18 cellular contexts compared by ENCODE assay signal in genomic region chr2:100744589-100744988, GRCh38.
DNase-seq lines count a peak whose midpoint lies in the region; ATAC-seq, FAIRE-seq and TF ChIP-seq lines count a peak whose summit lies in the region.
"Had no signal": no experiment of that assay in that cellular context is flagged by ENCODE, and none has a peak within 500 bp of the region (broad histone marks: within the 10 kb centered on the region; RNA-seq: fewer than 3 reads in every experiment).

No MANE protein-coding gene starts in this region.

- no peaks in the 10 kb centered on the region for H3K36me3 ChIP-seq in Panc1 (ENCODE audit: control insufficient read depth, insufficient read depth, low read length)
- H3K36me3 ChIP-seq in mucosa of stomach (ENCODE audit: control insufficient read depth, insufficient read depth, low read length), result no peaks in the 10 kb centered on the region
- H3K36me3 ChIP-seq: BLaER1 had no signal

- H3K9ac ChIP-seq in mucosa of stomach (ENCODE audit: low read length), result peak overlapping the region; percentile 8
- H3K9ac ChIP-seq: BLaER1 had no signal

- H3K27me3 ChIP-seq in Panc1 (ENCODE audit: control insufficient read depth, insufficient read depth, low read length) (no peaks in the 10 kb centered on the region), mucosa of stomach (ENCODE audit: control insufficient read depth, insufficient read depth, low read length) (no peaks in the 10 kb centered on the region)
- H3K27me3 ChIP-seq: BLaER1 had no signal

- in situ Hi-C loops in Panc1 (cut with HindIII; ENCODE audit: low pct_unique_long_range_greater_than_20kb, low sequenced_read_pairs), result no loop called here

- FAIRE-seq in frontal cortex (lab: Jason Lieb, UNC), result no peak
- FAIRE-seq: GM12878 had no signal

- ATAC-seq in Panc1, result 0 out of 2 replicates have a peak, but pooled peaks have one; percentile 32
- ATAC-seq in esophagus mucosa, result peak; percentile 52
- no peak for ATAC-seq in HG03469 (IDR thresholded peaks at IDR 0.05; ENCODE audit: unreplicated experiment)
- ATAC-seq: GM12878, psoas muscle, Right ventricle myocardium inferior had no signal

- CTCF ChIA-PET in Panc1 (lab: Charles Lee), result no interaction called here

- TF ChIP-seq CTCF in Panc1 (IDR thresholded peaks at IDR 0.05), result no peak

- H3K9me3 ChIP-seq in Panc1 (ENCODE audit: control insufficient read depth, insufficient read depth, low read depth, low read length) (no peaks in the 10 kb centered on the region), mucosa of stomach (ENCODE audit: control insufficient read depth, low read length) (no peaks in the 10 kb centered on the region)
- H3K9me3 ChIP-seq: BLaER1, psoas muscle had no signal

- H3K4me1 ChIP-seq in Panc1 (ENCODE audit: control insufficient read depth, insufficient read depth, low read length) (peaks cover 9% of the 10 kb centered on the region), mucosa of stomach (ENCODE audit: control insufficient read depth, insufficient read depth, low read length) (peaks cover 14% of the 10 kb centered on the region)
- H3K4me1 ChIP-seq: psoas muscle had no signal

- POLR2A ChIA-PET in Panc1 (lab: Charles Lee), result no interaction called here

- no peak overlapping the region for H3K27ac ChIP-seq in Panc1 (ENCODE audit: low read length)
- H3K27ac ChIP-seq: BLaER1, psoas muscle had no signal

- BruUV-seq in Panc1 (replicated peaks; lab: Mats Ljungman, UMichigan), result no TSS peak

- intact Hi-C loops in Panc1 (cut with micrococcal nuclease; ENCODE audit: unreplicated experiment), result no loop called here

- DNase-seq in EL, result peak; percentile 53
- no peak for DNase-seq in Panc1 (ENCODE audit: low read depth, low spot score)
- DNase-seq in activated CD4-positive, alpha-beta T cell treated with anti-CD3 and anti-CD28 coated beads, Interleukin-2, amount 50 U/mL, for 4 hours, result no peak
- no peak for DNase-seq in frontal cortex (ENCODE audit: low spot score in 2 of 2)
- no peak for DNase-seq in activated T-cell treated with anti-CD3 and anti-CD28 coated beads, Interleukin-2, amount 50 U/mL, for 1 hour
- DNase-seq: activated CD4-positive, alpha-beta memory T cell treated with anti-CD3 and anti-CD28 coated beads for 36 hours; activated effector memory CD4-positive, alpha-beta T cell treated with anti-CD3 and anti-CD28 coated beads, Interleukin-2, amount 50 U/mL, for 16 hours; DMS79 treated with DMSO at 0.1 percent for 48 hours; effector CD8-positive, alpha-beta T cell; NCI-H510A treated with DMSO at 0.1 percent for 48 hours; psoas muscle; T-helper 9 cell had no signal

- no peak overlapping the region for H3K4me3 ChIP-seq in Panc1 (ENCODE audit: low read depth in 2 of 2, low read length in 2 of 2)
- no peak overlapping the region for H3K4me3 ChIP-seq in mucosa of stomach (ENCODE audit: low read length)
- H3K4me3 ChIP-seq: BLaER1, GM12878, psoas muscle had no signal
